Comparison of ENCODE assay signal across 19 cellular contexts in genomic region chr2:224997802-224998201, GRCh38. TPM values are rescaled to one million over a fixed set of nuclear protein-coding genes. Genes with fewer than 3 reads are reported as not detected.
DNase-seq lines count a peak whose midpoint lies in the region; ATAC-seq and TF ChIP-seq lines count a peak whose summit lies in the region.
"Had no signal": no experiment of that assay in that cellular context is flagged by ENCODE, and none has a peak within 500 bp of the region (broad histone marks: within the 10 kb centered on the region; RNA-seq: fewer than 3 reads in every experiment).

No MANE protein-coding gene starts in this region.

- H3K4me3 ChIP-seq in astrocyte of the spinal cord (ENCODE audit: low read depth, low read length) (no peak overlapping the region), Peyer's patch (no peak overlapping the region)
- H3K4me3 ChIP-seq: ascending aorta, psoas muscle, thyroid gland had no signal

- TF ChIP-seq CTCF in astrocyte of the spinal cord (IDR thresholded peaks at IDR 0.05; ENCODE audit: low read depth, low read length) (no peak), Peyer's patch (IDR thresholded peaks at IDR 0.05) (no peak)

- H3K27me3 ChIP-seq in Peyer's patch = no peaks in the 10 kb centered on the region
- H3K27me3 ChIP-seq: ascending aorta, thyroid gland had no signal

- ATAC-seq in HG02885 (IDR thresholded peaks at IDR 0.05; ENCODE audit: poor library complexity, unreplicated experiment) = no peak
- no peak for ATAC-seq in HG03571 (IDR thresholded peaks at IDR 0.05; ENCODE audit: unreplicated experiment)
- ATAC-seq: Panc1 had no signal

- H3K36me3 ChIP-seq in Peyer's patch = no peaks in the 10 kb centered on the region
- H3K36me3 ChIP-seq: ascending aorta, thyroid gland had no signal

- H3K4me1 ChIP-seq in Peyer's patch = peaks cover 0 to 5% (median 0%) of the 10 kb centered on the region in 4 donors
- H3K4me1 ChIP-seq: psoas muscle had no signal

- H3K27ac ChIP-seq in Peyer's patch = no peak overlapping the region
- H3K27ac ChIP-seq: psoas muscle, thyroid gland had no signal

- DNase-seq in AG08395 (ENCODE audit: low spot score) (peak; percentile 43), GM03348 (ENCODE audit: low spot score) (peak; percentile 38), astrocyte of the spinal cord (ENCODE audit: low read depth, low spot score) (peak; percentile 24), myocyte (ENCODE audit: low read depth) (peak; percentile 69), DMS79 (lab: John Stamatoyannopoulos, UW) (no peak), Peyer's patch (no peak)
- DNase-seq: activated CD4-positive, alpha-beta T cell treated with anti-CD3 and anti-CD28 coated beads for 1 hour; activated T-cell treated with anti-CD3 and anti-CD28 coated beads, Interleukin-2, amount 50 U/mL, for 48 hours; C1 segment of cervical spinal cord; effector CD4-positive, alpha-beta T cell; EL; KG1; NCI-H1417; psoas muscle; thyroid gland had no signal

- no peaks in the 10 kb centered on the region for H3K9me3 ChIP-seq in Peyer's patch
- H3K9me3 ChIP-seq: ascending aorta, psoas muscle, thyroid gland had no signal

- no peak for TF ChIP-seq POLR2A in Peyer's patch (IDR thresholded peaks at IDR 0.05)

- in situ Hi-C loops in astrocyte of the spinal cord (cut with HindIII; ENCODE audit: low sequenced_read_pairs) = no loop called here

RNA-seq across cellular contexts. Expression of gene DOCK10, which starts 44.5 kb away (rescaled TPM):
- 16.5 and 25.0 TPM in 2 replicates for total RNA-seq in myocyte
- 7.8 TPM for polyA plus RNA-seq in myocyte (2012)
- total RNA-seq in Peyer's patch = 10 to 100 TPM; 14.6 to 97.4 (median 23.5) TPM

Comparison
In these comparisons a context has a peak if more than half of its experiments do, and no peak if none do; other contexts are left out.
1. DNase-seq: peak in AG08395 (single experiment), GM03348 (single experiment), astrocyte of the spinal cord (single experiment) and myocyte (single experiment); none in DMS79 (single experiment) and Peyer's patch (0 of 3).